In genomic region chr1:2483970-2484369, GRCh38 we compare ENCODE assay signal across 29 cellular contexts. TPM values are rescaled to one million over a fixed set of nuclear protein-coding genes. Genes with fewer than 3 reads are reported as not detected.
"Had no signal": no experiment of that assay in that cellular context is flagged by ENCODE, and none has a peak within 500 bp of the region (broad histone marks: within the 10 kb centered on the region; RNA-seq: fewer than 3 reads in every experiment).

No MANE protein-coding gene starts in this region.

- H2AFZ ChIP-seq: hepatocyte had no signal

- H3K27me3 ChIP-seq: hepatocyte, ovary, right atrium auricular region, right lobe of liver, stomach, testis, thyroid gland, transverse colon, upper lobe of right lung had no signal

- H3K27ac ChIP-seq: hepatocyte, left ventricle myocardium inferior, ovary, right atrium auricular region, right lobe of liver, stomach, testis, thyroid gland, transverse colon, upper lobe of right lung had no signal

- ATAC-seq: right lobe of liver; stimulated activated naive B cell treated with anti-CD40 and anti-IgM and Interleukin-4, amounts not matched to agents 10 μg/mL and 1 μg/mL and 100 μg/mL, for 72 hours; stimulated activated naive CD8-positive, alpha-beta T cell treated with anti-CD3 and anti-CD28 coated beads, Interleukin-15, Interleukin-2, amounts not matched to agents 100 U/mL and 50 U/mL, for 24 hours; upper lobe of right lung had no signal

- H3K36me3 ChIP-seq: left ventricle myocardium inferior, ovary, right atrium auricular region, right lobe of liver, stomach, thyroid gland, transverse colon, upper lobe of right lung had no signal

- H3K27ac Mint-ChIP-seq: mesothelial cell of epicardium; naive B cell; nephron; progenitor cell of endocrine pancreas; stimulated activated naive B cell treated with anti-CD40 and anti-IgM and Interleukin-4, amounts not matched to agents 10 μg/mL and 1 μg/mL and 100 μg/mL, for 72 hours had no signal

- H3K4me3 Mint-ChIP-seq: mesothelial cell of epicardium; naive B cell; nephron; neural crest cell; stimulated activated naive B cell treated with anti-CD40 and anti-IgM and Interleukin-4, amounts not matched to agents 10 μg/mL and 1 μg/mL and 100 μg/mL, for 72 hours had no signal

- H3K4me3 ChIP-seq: hepatocyte, left ventricle myocardium inferior, lung, ovary, right atrium auricular region, right lobe of liver, smooth muscle cell, stomach, testis, thyroid gland, transverse colon, upper lobe of right lung had no signal

- H3K36me3 Mint-ChIP-seq: mesothelial cell of epicardium had no signal

- DNase-seq: islet precursor cell; left ventricle myocardium inferior; mesendoderm; naive B cell; ovary; right lobe of liver; stimulated activated CD4-positive, alpha-beta T cell treated with anti-CD3 and anti-CD28 coated beads, Interleukin-1b, Interleukin-23, amount 100 ng/mL, for 48 hours; stimulated activated CD4-positive, alpha-beta T cell treated with anti-CD3 and anti-CD28 coated beads, Interleukin-2, amount 100 ng/mL, for 48 hours; stimulated activated CD4-positive, alpha-beta T cell treated with anti-CD3 and anti-CD28 coated beads, Interleukin-4, amount 100 ng/mL, for 4 hours; stimulated activated CD8-positive, alpha-beta memory T cell treated with anti-CD3 and anti-CD28 coated beads, Interleukin-4, amount 100 ng/mL, for 48 hours; stimulated activated naive B cell treated with anti-CD40 and anti-IgM and Interleukin-4, amounts not matched to agents 10 μg/mL and 1 μg/mL and 100 μg/mL, for 72 hours; stimulated activated naive CD8-positive, alpha-beta T cell treated with anti-CD3 and anti-CD28 coated beads, Interleukin-15, Interleukin-2, amounts not matched to agents 100 U/mL and 50 U/mL, for 24 hours; stomach; testis; thyroid gland; transverse colon; upper lobe of right lung had no signal

- H3K27me3 Mint-ChIP-seq: naive B cell; stimulated activated naive B cell treated with anti-CD40 and anti-IgM and Interleukin-4, amounts not matched to agents 10 μg/mL and 1 μg/mL and 100 μg/mL, for 72 hours had no signal

- H3K9me3 ChIP-seq: ovary, right lobe of liver, testis, thyroid gland, transverse colon, upper lobe of right lung had no signal

- H3K4me2 ChIP-seq: hepatocyte, smooth muscle cell had no signal

- H3K4me1 ChIP-seq: left ventricle myocardium inferior, right atrium auricular region, right lobe of liver, testis, transverse colon, upper lobe of right lung had no signal

- H3K4me1 Mint-ChIP-seq: mesothelial cell of epicardium, nephron, neural crest cell had no signal

RNA-seq across cellular contexts. Expression of gene PLCH2, which starts 7.9 kb away (rescaled TPM):
- total RNA-seq: progenitor cell of endocrine pancreas had no signal

RNA-seq across cellular contexts. Expression of gene HES5, which starts 46.1 kb away (rescaled TPM):
- total RNA-seq: hepatocyte, mesothelial cell of epicardium, mononuclear cell, omental fat pad, pulmonary artery endothelial cell, renal cortical epithelial cell, right atrium auricular region, thyroid gland had no signal
